14 cellular contexts compared by ENCODE assay signal in the genomic region with DNA sequence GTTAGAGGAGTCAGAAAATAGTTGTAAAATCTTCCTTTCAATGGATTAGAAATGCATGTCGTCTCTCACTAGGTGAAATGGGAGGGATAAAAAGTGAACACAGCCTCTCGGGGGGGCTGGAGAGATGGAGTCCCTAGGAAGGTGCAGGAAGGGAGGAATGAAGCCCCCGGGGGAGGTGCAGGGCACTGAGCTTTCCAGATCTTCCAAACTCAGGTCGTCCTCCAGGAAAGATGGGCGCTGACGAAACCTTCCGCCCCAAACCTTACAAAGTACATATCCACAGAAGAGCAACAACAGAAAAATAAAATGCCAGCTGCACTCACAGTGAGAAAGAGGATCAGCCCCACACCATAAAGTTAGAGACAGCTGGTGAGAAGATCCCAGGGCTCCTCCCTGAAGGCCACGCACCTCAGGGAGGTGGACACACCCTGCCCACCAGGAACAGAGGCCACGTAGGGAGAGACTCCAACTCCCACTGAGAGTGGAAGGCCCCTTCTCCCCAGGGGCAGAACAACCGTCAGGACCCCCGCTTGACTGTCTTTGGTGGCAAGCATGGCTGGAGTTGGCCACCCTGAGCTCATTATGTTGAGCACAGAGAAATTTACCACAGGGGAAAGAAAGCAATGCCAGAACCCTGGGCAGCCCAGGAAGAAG.
DNase-seq lines count a peak whose midpoint lies in the region; ATAC-seq and TF ChIP-seq lines count a peak whose summit lies in the region.
"Had no signal": no experiment of that assay in that cellular context is flagged by ENCODE, and none has a peak within 500 bp of the region (broad histone marks: within the 10 kb centered on the region; RNA-seq: fewer than 3 reads in every experiment).

No MANE protein-coding gene starts in this region.

- peaks cover 20% of the 10 kb centered on the region for H3K9me3 Mint-ChIP-seq in activated CD8-positive, alpha-beta T cell treated with anti-CD3 and anti-CD28 coated beads for 36 hours

- CTCF ChIA-PET in activated CD8-positive, alpha-beta T cell treated with anti-CD3 and anti-CD28 coated beads for 36 hours (lab: Charles Lee), result interaction anchor here (1.2 to 1.6 kb wide), 3 partner anchors 36 to 154 kb away, joined by 4 read pairs; no protein-coding TSS in a partner anchor

- TF ChIP-seq EP300 in stomach (IDR thresholded peaks at IDR 0.05), result no peak

- no peak overlapping the region for H3K4me3 ChIP-seq in heart right ventricle
- H3K4me3 ChIP-seq in stomach, result no peak overlapping the region

- H3K27me3 ChIP-seq in heart right ventricle (no peaks in the 10 kb centered on the region), foreskin keratinocyte (no peaks in the 10 kb centered on the region), stomach (no peaks in the 10 kb centered on the region)

- H3K4me1 ChIP-seq in heart right ventricle (peaks cover 0 to 34% (median 23%) of the 10 kb centered on the region in 9 donors), foreskin keratinocyte (peaks cover 12% of the 10 kb centered on the region), stomach (peaks cover 6 to 18% (median 12%) of the 10 kb centered on the region in 4 donors)

- ATAC-seq in heart right ventricle (no peak), left ventricle myocardium superior (no peak), foreskin keratinocyte (no peak), GM18511 (IDR thresholded peaks at IDR 0.05; ENCODE audit: unreplicated experiment) (no peak)
- no peak for ATAC-seq in activated CD8-positive, alpha-beta T cell treated with anti-CD3 and anti-CD28 coated beads for 36 hours

- intact Hi-C loops in heart right ventricle (cut with DNase I) (no loop called here), left ventricle myocardium superior (cut with micrococcal nuclease) (no loop called here), stomach (cut with DNase I; ENCODE audit: low total_unique reads) (no loop called here)
- intact Hi-C loops in activated CD8-positive, alpha-beta T cell treated with anti-CD3 and anti-CD28 coated beads for 36 hours (cut with micrococcal nuclease), result no loop called here

- DNase-seq in heart right ventricle, result no peak
- DNase-seq in left ventricle myocardium superior, result no peak
- DNase-seq in activated CD8-positive, alpha-beta T cell treated with anti-CD3 and anti-CD28 coated beads for 36 hours, result no peak
- DNase-seq in foreskin keratinocyte, result no peak
- peak; percentile 10 for DNase-seq in stomach
- DNase-seq in NCI-H187 (lab: John Stamatoyannopoulos, UW), result no peak
- no peak for DNase-seq in NCI-H1694 (lab: John Stamatoyannopoulos, UW)
- DNase-seq: activated effector memory CD4-positive, alpha-beta T cell treated with Interleukin-2 at 50 U/mL for 16 hours; effector CD8-positive, alpha-beta T cell; NCI-H187 treated with DMSO at 0.1 percent for 48 hours; NCI-H510A; stimulated activated naive CD4-positive, alpha-beta T cell had no signal

- H3K27ac ChIP-seq in heart right ventricle (peak overlapping the region in 8 of 10 donors; percentile 27 to 63 (median 46)), foreskin keratinocyte (peak overlapping the region; percentile 81), stomach (peak overlapping the region in 1 of 5 donors; percentile 58)
- H3K27ac ChIP-seq: neutrophil had no signal

- peaks cover 38% of the 10 kb centered on the region for H3K4me1 Mint-ChIP-seq in activated CD8-positive, alpha-beta T cell treated with anti-CD3 and anti-CD28 coated beads for 36 hours (ENCODE audit: low read depth)

- TF ChIP-seq POLR2A in stomach (IDR thresholded peaks at IDR 0.05), result no peak

- peak overlapping the region; percentile 80 for H3K27ac Mint-ChIP-seq in activated CD8-positive, alpha-beta T cell treated with anti-CD3 and anti-CD28 coated beads for 36 hours

- POLR2A ChIA-PET in activated CD8-positive, alpha-beta T cell treated with anti-CD3 and anti-CD28 coated beads for 36 hours (lab: Charles Lee), result interaction anchor here (0.5 to 2.1 kb wide), 7 partner anchors 10 to 236 kb away, joined by 3 to 16 read pairs (median 4); partner anchors contain the start of gene NFIL3

- 86 to 95% methylated on average over 11 of the region's 11 CpGs for WGBS in heart right ventricle, 2 donors
- WGBS in stomach, 5 donors, result 93 to 97% (median 95%) methylated on average over 11 of the region's 11 CpGs

- H3K36me3 Mint-ChIP-seq in activated CD8-positive, alpha-beta T cell treated with anti-CD3 and anti-CD28 coated beads for 36 hours (ENCODE audit: low read depth), result peaks cover 19% of the 10 kb centered on the region

- H3K9me3 ChIP-seq in heart right ventricle (peaks cover 0 to 4% (median 0%) of the 10 kb centered on the region in 11 donors), stomach (no peaks in the 10 kb centered on the region)
- H3K9me3 ChIP-seq: neutrophil had no signal

- TF ChIP-seq CTCF in heart right ventricle (IDR thresholded peaks at IDR 0.05) (no peak), foreskin keratinocyte (conservative IDR thresholded peaks at IDR 0.05) (no peak), stomach (IDR thresholded peaks at IDR 0.05) (no peak)
- TF ChIP-seq CTCF in activated CD8-positive, alpha-beta T cell treated with anti-CD3 and anti-CD28 coated beads for 36 hours (IDR thresholded peaks at IDR 0.05), result no peak

- H3K36me3 ChIP-seq in heart right ventricle (no peaks in the 10 kb centered on the region), stomach (no peaks in the 10 kb centered on the region)
- H3K36me3 ChIP-seq: neutrophil had no signal

- H3K4me3 Mint-ChIP-seq in activated CD8-positive, alpha-beta T cell treated with anti-CD3 and anti-CD28 coated beads for 36 hours, result no peak overlapping the region

- no peaks in the 10 kb centered on the region for H3K27me3 Mint-ChIP-seq in activated CD8-positive, alpha-beta T cell treated with anti-CD3 and anti-CD28 coated beads for 36 hours
